In genomic region chr16:88963583-88963982, GRCh38 we compare ENCODE assay signal across 16 cellular contexts. TPM values are rescaled to one million over a fixed set of nuclear protein-coding genes. Genes with fewer than 3 reads are reported as not detected.
"Had no signal": no experiment of that assay in that cellular context is flagged by ENCODE, and none has a peak within 500 bp of the region (broad histone marks: within the 10 kb centered on the region; RNA-seq: fewer than 3 reads in every experiment).

No MANE protein-coding gene starts in this region.

- H3K9me3 Mint-ChIP-seq: activated naive CD4-positive, alpha-beta T cell treated with anti-CD3 and anti-CD28 coated beads for 36 hours; mesothelial cell of epicardium; naive B cell; T-helper 1 cell treated with Interleukin-12 subunit alpha and Interleukin-12 subunit beta and Interleukin-4 antibody, amounts not matched to agents 30 μg/mL and 1 μg/mL, for 36 hours; WTC11 had no signal

- H3K4me3 Mint-ChIP-seq: activated naive CD4-positive, alpha-beta T cell treated with anti-CD3 and anti-CD28 coated beads for 36 hours; mesothelial cell of epicardium; naive B cell; T-helper 1 cell treated with Interleukin-12 subunit alpha and Interleukin-12 subunit beta and Interleukin-4 antibody, amounts not matched to agents 30 μg/mL and 1 μg/mL, for 36 hours; WTC11 had no signal

- ATAC-seq: gastrocnemius medialis, heart right ventricle, WTC11 had no signal

- H3K4me3 ChIP-seq: gastrocnemius medialis, heart right ventricle, right atrium auricular region had no signal

- H3K36me3 ChIP-seq: gastrocnemius medialis, heart right ventricle, right atrium auricular region had no signal

- H3K4me1 Mint-ChIP-seq: mesothelial cell of epicardium, WTC11 had no signal

- H3K9me3 ChIP-seq: gastrocnemius medialis, heart right ventricle, right atrium auricular region had no signal

- H3K27me3 Mint-ChIP-seq: naive B cell had no signal

- DNase-seq: activated CD4-positive, alpha-beta T cell treated with anti-CD3 and anti-CD28 coated beads for 48 hours; activated CD8-positive, alpha-beta memory T cell treated with anti-CD3 and anti-CD28 coated beads for 24 hours; activated naive CD4-positive, alpha-beta T cell treated with anti-CD3 and anti-CD28 coated beads for 36 hours; central memory CD4-positive, alpha-beta T cell; cortex of kidney; effector CD8-positive, alpha-beta T cell; gastrocnemius medialis; naive B cell; stimulated activated naive CD4-positive, alpha-beta T cell; substantia nigra; trophoblast cell had no signal

- H3K36me3 Mint-ChIP-seq: mesothelial cell of epicardium, WTC11 had no signal

- H3K27ac Mint-ChIP-seq: activated naive CD4-positive, alpha-beta T cell treated with anti-CD3 and anti-CD28 coated beads for 36 hours; mesothelial cell of epicardium; T-helper 1 cell treated with Interleukin-12 subunit alpha and Interleukin-12 subunit beta and Interleukin-4 antibody, amounts not matched to agents 30 μg/mL and 1 μg/mL, for 36 hours; WTC11 had no signal

- H3K4me1 ChIP-seq: gastrocnemius medialis, right atrium auricular region had no signal

- H3K27ac ChIP-seq: gastrocnemius medialis, heart right ventricle, right atrium auricular region had no signal

RNA-seq across cellular contexts. Expression of gene CBFA2T3, which starts 13.4 kb away (rescaled TPM):
- total RNA-seq: activated naive CD4-positive, alpha-beta T cell treated with anti-CD3 and anti-CD28 coated beads for 36 hours had no signal
